2 cellular contexts compared by ENCODE assay signal in genomic region chr4:25351777-25352421, GRCh38.
TF ChIP-seq lines count a peak whose summit lies in the region.

No MANE protein-coding gene starts in this region.

TF ChIP-seq in GM23338, 12 proteins besides CTCF, POLR2A, EP300 and RAD21:
- TF ChIP-seq POLR2AphosphoS5 (IDR thresholded peaks at IDR 0.05; ENCODE audit: low read depth) (no peak), ZNF331 (CRISPR knock-in tag; IDR thresholded peaks at IDR 0.05; ENCODE audit: low read depth) (no peak), EZH2 (IDR thresholded peaks at IDR 0.05; ENCODE audit: low read depth, unreplicated experiment) (no peak), ZNF462 (CRISPR knock-in tag; IDR thresholded peaks at IDR 0.05) (no peak), ETS1 (IDR thresholded peaks at IDR 0.05) (no peak), STAT1 (IDR thresholded peaks at IDR 0.05; ENCODE audit: unreplicated experiment) (no peak), REST (IDR thresholded peaks at IDR 0.05; ENCODE audit: unreplicated experiment) (no peak)

TF ChIP-seq in neural cell, 6 proteins besides CTCF, POLR2A, EP300 and RAD21:
- TF ChIP-seq REST (IDR thresholded peaks at IDR 0.05; ENCODE audit: borderline replicate concordance) (no peak), EZH2 (IDR thresholded peaks at IDR 0.05; ENCODE audit: borderline replicate concordance, insufficient read depth, low read length, poor library complexity, severe bottlenecking) (no peak), SMC3 (conservative IDR thresholded peaks at IDR 0.05; ENCODE audit: poor library complexity) (no peak), POLR2AphosphoS5 (IDR thresholded peaks at IDR 0.05) (no peak), TAF1 (IDR thresholded peaks at IDR 0.05; ENCODE audit: low read depth) (no peak), MXI1 (conservative IDR thresholded peaks at IDR 0.05; ENCODE audit: poor library complexity, severe bottlenecking) (no peak)
TF ChIP-seq in neural cell: peak in this region for 0.
